9 cellular contexts compared by ENCODE assay signal in the genomic region with DNA sequence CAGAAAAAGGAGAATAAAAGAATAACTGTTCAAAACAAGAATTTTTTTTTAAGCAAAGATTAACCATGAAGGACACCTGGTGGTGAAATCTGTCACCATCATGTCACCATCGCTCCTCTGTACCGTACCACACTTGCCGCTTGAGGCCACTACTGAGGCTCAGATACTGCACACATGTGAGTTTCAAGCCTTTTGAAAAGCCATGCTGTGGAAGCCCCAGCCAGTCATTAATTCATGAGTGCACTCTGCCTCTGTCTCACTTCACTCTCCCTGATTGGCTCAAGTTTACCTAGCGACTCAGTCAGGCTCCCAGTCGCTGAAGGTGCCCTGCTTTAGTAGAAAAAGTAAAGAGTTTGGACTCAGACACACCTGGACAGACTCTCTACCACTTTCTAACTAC. TPM values are rescaled to one million over a fixed set of nuclear protein-coding genes. Genes with fewer than 3 reads are reported as not detected.
DNase-seq lines count a peak whose midpoint lies in the region; ATAC-seq and TF ChIP-seq lines count a peak whose summit lies in the region.
"Had no signal": no experiment of that assay in that cellular context is flagged by ENCODE, and none has a peak within 500 bp of the region (broad histone marks: within the 10 kb centered on the region; RNA-seq: fewer than 3 reads in every experiment).

No MANE protein-coding gene starts in this region.

- peak; percentile 74 for TF ChIP-seq RAD21 in HCT116 (IDR thresholded peaks at IDR 0.05; ENCODE audit: low read depth)

- RAD21 ChIA-PET in HCT116 (lab: Charles Lee; ENCODE audit: low non-redundant PET in 1 of 2, low total read pairs in 2 of 2, uncharacterized antibody in 2 of 2, unreplicated experiment in 2 of 2), result no interaction called here

- TF ChIP-seq CTCF in MCF 10A (IDR thresholded peaks at IDR 0.05; ENCODE audit: unreplicated experiment) (no peak), mammary epithelial cell (conservative IDR thresholded peaks at IDR 0.05 in 1 of 2, IDR thresholded peaks at IDR 0.05 in 1 of 2; ENCODE audit: extremely low read depth in 1 of 2, insufficient read depth in 1 of 2, low read depth in 1 of 2, low read length in 2 of 2) (no peak), HCT116 (IDR thresholded peaks at IDR 0.05 in 2 of 3, conservative IDR thresholded peaks at IDR 0.05 in 1 of 3; ENCODE audit: borderline replicate concordance in 1 of 3, insufficient read depth in 1 of 3, low read depth in 2 of 3, low read length in 2 of 3) (peak; percentile 85 to 98 (median 90)), WTC11 (IDR thresholded peaks at IDR 0.05) (no peak), nephron progenitor cell (IDR thresholded peaks at IDR 0.05) (peak; percentile 48)

- POLR2A ChIA-PET in MCF 10A (lab: Yijun Ruan, JAX) (interaction anchor here (0.6 kb wide), 1 partner anchor 18 kb away, joined by 3 read pairs; no protein-coding TSS in a partner anchor), HCT116 (lab: Charles Lee) (no interaction called here), WTC11 (lab: Charles Lee) (no interaction called here)

- H3K79me2 ChIP-seq in mammary epithelial cell (ENCODE audit: insufficient read depth, low read length) (no peaks in the 10 kb centered on the region), HCT116 (ENCODE audit: insufficient read depth, low read length) (no peaks in the 10 kb centered on the region)

- no peak overlapping the region for H3K27ac ChIP-seq in mammary epithelial cell (ENCODE audit: insufficient read depth, low read depth, low read length)
- H3K27ac ChIP-seq in HCT116 (ENCODE audit: low read depth, low read length), result no peak overlapping the region
- no peak overlapping the region for H3K27ac ChIP-seq in substantia nigra (ENCODE audit: low read depth, low read length, poor library complexity, severe bottlenecking)

- H3K9me3 ChIP-seq in mammary epithelial cell (replicated peaks; ENCODE audit: insufficient read depth, low read length), result no peaks in the 10 kb centered on the region
- no peaks in the 10 kb centered on the region for H3K9me3 ChIP-seq in HCT116 (ENCODE audit: control insufficient read depth in 1 of 2, insufficient read depth in 1 of 2, low read depth in 1 of 2, low read length in 2 of 2)

- H3K4me1 Mint-ChIP-seq in MCF 10A (ENCODE audit: insufficient read depth, unreplicated experiment) (no peaks in the 10 kb centered on the region), WTC11 (0 out of 2 replicates have a peak, but pooled peaks cover 3% of the 10 kb centered on the region), nephron progenitor cell (no peaks in the 10 kb centered on the region)
- H3K4me1 Mint-ChIP-seq: activated naive CD4-positive, alpha-beta T cell treated with anti-CD3 and anti-CD28 coated beads, Interleukin-2, amount 50 U/mL, for 24 hours had no signal

- no peaks in the 10 kb centered on the region for H3K4me1 ChIP-seq in mammary epithelial cell (ENCODE audit: insufficient read depth, low read length)
- H3K4me1 ChIP-seq in HCT116 (ENCODE audit: control insufficient read depth in 1 of 2, insufficient read depth in 2 of 2, low read length in 2 of 2), result peaks cover 0 to 2% of the 10 kb centered on the region in 2 experiments; a peak in 1 of 4 replicates

- DNase-seq in MCF 10A (ENCODE audit: unreplicated experiment) (peak; percentile 5), mammary epithelial cell (no peak), HCT116 (ENCODE audit: low read depth, low spot score) (peak; percentile 79), Kasumi-1 (lab: John Stamatoyannopoulos, UW) (peak; percentile 73 to 79), WTC11 (ENCODE audit: low spot score) (peak; percentile 57), nephron progenitor cell (peak; percentile 19), NCI-H128 (lab: John Stamatoyannopoulos, UW; ENCODE audit: unreplicated experiment) (no peak), substantia nigra (lab: John Stamatoyannopoulos, UW) (no peak)

- H3K27me3 ChIP-seq in mammary epithelial cell (ENCODE audit: insufficient read depth, low read length), result no peaks in the 10 kb centered on the region
- H3K27me3 ChIP-seq in HCT116 (ENCODE audit: insufficient read depth, low read length), result no peaks in the 10 kb centered on the region

- no peak for TF ChIP-seq POLR2A in HCT116 (IDR thresholded peaks at IDR 0.05; ENCODE audit: borderline replicate concordance, extremely low read depth, insufficient read depth, insufficient read length)

- H3K27ac Mint-ChIP-seq in MCF 10A (ENCODE audit: low read depth, unreplicated experiment), result no peak overlapping the region
- H3K27ac Mint-ChIP-seq in WTC11, result 0 out of 2 replicates have a peak overlapping the region, but pooled peaks have one; percentile 22
- peak overlapping the region; percentile 60 for H3K27ac Mint-ChIP-seq in nephron progenitor cell
- H3K27ac Mint-ChIP-seq: activated naive CD4-positive, alpha-beta T cell treated with anti-CD3 and anti-CD28 coated beads, Interleukin-2, amount 50 U/mL, for 24 hours had no signal

- H3K36me3 Mint-ChIP-seq in MCF 10A (ENCODE audit: insufficient read depth, unreplicated experiment), result no peaks in the 10 kb centered on the region
- no peaks in the 10 kb centered on the region; the same call in 1 of the 2 replicates for H3K36me3 Mint-ChIP-seq in WTC11
- H3K36me3 Mint-ChIP-seq in nephron progenitor cell (ENCODE audit: low read depth), result no peaks in the 10 kb centered on the region
- H3K36me3 Mint-ChIP-seq: activated naive CD4-positive, alpha-beta T cell treated with anti-CD3 and anti-CD28 coated beads, Interleukin-2, amount 50 U/mL, for 24 hours had no signal

- H3K4me3 Mint-ChIP-seq in MCF 10A (ENCODE audit: unreplicated experiment) (no peak overlapping the region), WTC11 (no peak overlapping the region), nephron progenitor cell (no peak overlapping the region)
- H3K4me3 Mint-ChIP-seq: activated naive CD4-positive, alpha-beta T cell treated with anti-CD3 and anti-CD28 coated beads, Interleukin-2, amount 50 U/mL, for 24 hours had no signal

- CTCF ChIA-PET in MCF 10A (lab: Yijun Ruan, JAX), result interaction anchor here (0.6 kb wide), 1 partner anchor 578 kb away, joined by 3 read pairs; no protein-coding TSS in a partner anchor
- CTCF ChIA-PET in mammary epithelial cell (lab: Charles Lee; ENCODE audit: low non-redundant PET), result no interaction called here
- CTCF ChIA-PET in HCT116 (lab: Charles Lee), result interaction anchor here (1.5 kb wide), 1 partner anchor 123 kb away, joined by 6 read pairs; no protein-coding TSS in a partner anchor
- CTCF ChIA-PET in WTC11 (lab: Charles Lee), result interaction anchor here (2.7 kb wide), 1 partner anchor 123 kb away, joined by 15 read pairs; no protein-coding TSS in a partner anchor

- no peaks in the 10 kb centered on the region for H3K36me3 ChIP-seq in mammary epithelial cell (ENCODE audit: insufficient read depth, low read length)
- H3K36me3 ChIP-seq in HCT116 (ENCODE audit: control insufficient read depth in 1 of 2, insufficient read depth in 2 of 2, low read length in 2 of 2), result no peaks in the 10 kb centered on the region

- no peaks in the 10 kb centered on the region for H3K9me2 ChIP-seq in HCT116 (ENCODE audit: insufficient read depth)

- intact Hi-C loops in MCF 10A (cut with micrococcal nuclease), result loop anchor here (5.0 kb wide), 1 partner anchor 124 kb away; no protein-coding TSS in a partner anchor
- intact Hi-C loops in mammary epithelial cell (cut with micrococcal nuclease), result no loop called here
- intact Hi-C loops in HCT116 (cut with micrococcal nuclease), result loop anchor here (1.0 to 5.0 kb wide), 3 partner anchors 123 to 221 kb away; no protein-coding TSS in a partner anchor

- H3K9ac ChIP-seq in mammary epithelial cell (ENCODE audit: insufficient read depth, low read length), result no peak overlapping the region
- no peak overlapping the region for H3K9ac ChIP-seq in HCT116 (ENCODE audit: low read length)

- H4K20me1 ChIP-seq in mammary epithelial cell (ENCODE audit: insufficient read depth, low read length) (no peaks in the 10 kb centered on the region), HCT116 (ENCODE audit: insufficient read depth) (no peaks in the 10 kb centered on the region)

- H3K27me3 Mint-ChIP-seq in MCF 10A (ENCODE audit: insufficient read depth, unreplicated experiment), result no peaks in the 10 kb centered on the region
- H3K27me3 Mint-ChIP-seq in WTC11 (ENCODE audit: low read depth), result no peaks in the 10 kb centered on the region
- peaks cover 9% of the 10 kb centered on the region for H3K27me3 Mint-ChIP-seq in nephron progenitor cell (ENCODE audit: low read depth, poor library complexity)

- WGBS in mammary epithelial cell (ENCODE audit: low coverage, missing lambda C conversion rate), result 79% methylated on average over 5 of the region's 5 CpGs

- in situ Hi-C loops in mammary epithelial cell (cut with MboI; ENCODE audit: low sequenced_read_pairs in 2 of 2), result no loop called here

- dilution Hi-C loops in mammary epithelial cell (cut with HindIII; ENCODE audit: low sequenced_read_pairs), result no loop called here

- peak; percentile 100 for ATAC-seq in HCT116
- peak; percentile 99 for ATAC-seq in WTC11

- BruUV-seq in MCF 10A (replicated peaks; lab: Mats Ljungman, UMichigan) (no TSS peak), mammary epithelial cell (replicated peaks; lab: Mats Ljungman, UMichigan) (no TSS peak), HCT116 (replicated peaks; lab: Mats Ljungman, UMichigan) (no TSS peak)

- H2AFZ ChIP-seq in mammary epithelial cell (ENCODE audit: low read depth, low read length) (no peak overlapping the region), HCT116 (ENCODE audit: low read depth, low read length, poor library complexity, severe bottlenecking) (peak overlapping the region; percentile 88)

- no peak overlapping the region for H3K4me2 ChIP-seq in mammary epithelial cell (ENCODE audit: insufficient read depth, low read depth, low read length)
- H3K4me2 ChIP-seq in HCT116 (ENCODE audit: low read length), result 0 out of 2 replicates have a peak overlapping the region, but pooled peaks have one; percentile 3

- H3K4me3 ChIP-seq in mammary epithelial cell (replicated peaks in 1 of 3; ENCODE audit: insufficient read depth in 1 of 3, low read depth in 2 of 3, low read length in 3 of 3) (no peak overlapping the region), HCT116 (replicated peaks in 1 of 2; ENCODE audit: low read depth in 1 of 2, low read length in 2 of 2) (no peak overlapping the region)

- H3K9me3 Mint-ChIP-seq in MCF 10A (ENCODE audit: unreplicated experiment) (no peaks in the 10 kb centered on the region), WTC11 (no peaks in the 10 kb centered on the region), nephron progenitor cell (no peaks in the 10 kb centered on the region)
- H3K9me3 Mint-ChIP-seq: activated naive CD4-positive, alpha-beta T cell treated with anti-CD3 and anti-CD28 coated beads, Interleukin-2, amount 50 U/mL, for 24 hours had no signal

RNA-seq across cellular contexts. Expression of a gene that starts 6.6 kb away (rescaled TPM):
- total RNA-seq in MCF 10A (2022), result not detected in 2 replicates
- not detected for total RNA-seq in mammary epithelial cell
- not detected for polyA plus RNA-seq in mammary epithelial cell
- not detected for polyA minus RNA-seq in mammary epithelial cell
- total RNA-seq in HCT116 (2021; ENCODE audit: unreplicated experiment), result not detected
- not detected in 2 replicates for polyA plus RNA-seq in HCT116 (2012)
- total RNA-seq in WTC11 (2021), result not detected in 3 replicates

RNA-seq across cellular contexts. Expression of a gene that starts 29.2 kb away (rescaled TPM):
- not detected in 2 replicates for total RNA-seq in MCF 10A (2022)
- not detected for total RNA-seq in mammary epithelial cell
- not detected for polyA plus RNA-seq in mammary epithelial cell
- not detected for polyA minus RNA-seq in mammary epithelial cell
- total RNA-seq in HCT116 (2021; ENCODE audit: unreplicated experiment), result not detected
- not detected in 2 replicates for polyA plus RNA-seq in HCT116 (2012)
- not detected in 3 replicates for total RNA-seq in WTC11 (2021)

RNA-seq across cellular contexts. Expression of a gene that starts 30.3 kb away (rescaled TPM):
- total RNA-seq in MCF 10A (2022), result not detected in 2 replicates
- not detected for total RNA-seq in mammary epithelial cell
- polyA plus RNA-seq in mammary epithelial cell, result not detected
- not detected for polyA minus RNA-seq in mammary epithelial cell
- 0.25 TPM for total RNA-seq in HCT116 (2021; ENCODE audit: unreplicated experiment)
- polyA plus RNA-seq in HCT116 (2012), result not detected in 2 replicates
- 0.17 to 0.71 TPM (median 0.32 TPM) in 3 replicates for total RNA-seq in WTC11 (2021)

RNA-seq across cellular contexts. Expression of a gene that starts 56.6 kb away (rescaled TPM):
- total RNA-seq in MCF 10A (2022) (not detected in 2 replicates), mammary epithelial cell (not detected), HCT116 (2021; ENCODE audit: unreplicated experiment) (not detected), WTC11 (2021) (not detected in 3 replicates)
- not detected for polyA plus RNA-seq in mammary epithelial cell
- not detected for polyA minus RNA-seq in mammary epithelial cell
- not detected in 2 replicates for polyA plus RNA-seq in HCT116 (2012)

Comparison
In these comparisons a context has a peak if more than half of its experiments do, and no peak if none do; other contexts are left out.
1. DNase-seq: peak in MCF 10A (single experiment), HCT116 (single experiment), Kasumi-1 (2 of 2), WTC11 (single experiment) and nephron progenitor cell (single experiment); none in mammary epithelial cell (single experiment), NCI-H128 (single experiment) and substantia nigra (0 of 49).
2. CTCF ChIP-seq: peak in HCT116 (3 of 3) and nephron progenitor cell (single experiment); none in MCF 10A (single experiment), mammary epithelial cell (0 of 2) and WTC11 (single experiment).